Comparison of ENCODE assay signal across 1 cellular context in the genomic region with DNA sequence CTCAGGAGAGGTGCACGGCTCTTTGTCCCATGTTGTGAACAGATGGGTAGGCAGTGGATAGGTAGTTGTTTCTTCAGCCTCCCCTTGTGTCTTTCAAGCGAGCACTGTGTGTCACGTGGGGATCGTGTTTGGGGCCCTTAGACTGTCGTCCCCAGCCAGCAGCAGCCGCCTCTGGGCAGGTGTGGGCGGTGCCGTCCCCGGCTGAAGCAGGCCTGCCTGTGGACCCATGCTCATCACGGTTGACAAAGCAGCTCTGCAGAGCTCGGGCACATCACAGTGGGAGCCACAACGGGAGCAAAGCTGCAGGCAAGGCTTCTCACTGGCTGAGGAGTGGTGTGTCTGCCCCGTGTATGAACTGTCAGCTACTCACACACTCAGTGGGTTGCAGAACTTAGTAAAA.
A peak's percentile ranks its signal among the peaks of the same experiment; 100 is the strongest.
TF ChIP-seq lines count a peak whose summit lies in the region.

No MANE protein-coding gene starts in this region.

TF ChIP-seq in HepG2, 621 proteins besides CTCF, POLR2A, EP300 and RAD21:
- TF ChIP-seq ETS1 (CRISPR knock-in tag; IDR thresholded peaks at IDR 0.05) = no peak
- peak; percentile 39 for TF ChIP-seq AGO2 (optimal IDR thresholded peaks at IDR 0.05; ENCODE audit: low read depth, low read length)
